8 cellular contexts compared by ENCODE assay signal in genomic region chr12:93442411-93443340, GRCh38. TPM values are rescaled to one million over a fixed set of nuclear protein-coding genes. Genes with fewer than 3 reads are reported as not detected.
DNase-seq lines count a peak whose midpoint lies in the region; ATAC-seq lines count a peak whose summit lies in the region.

No MANE protein-coding gene starts in this region.

- H3K4me1 ChIP-seq in stomach smooth muscle (ENCODE audit: control insufficient read depth, insufficient read depth, low read length): peaks cover 7% of the 10 kb centered on the region

- no peaks in the 10 kb centered on the region for H3K9me3 Mint-ChIP-seq in activated naive CD4-positive, alpha-beta T cell treated with anti-CD3 and anti-CD28 coated beads for 36 hours
- no peaks in the 10 kb centered on the region for H3K9me3 Mint-ChIP-seq in activated naive CD8-positive, alpha-beta T cell treated with anti-CD3 and anti-CD28 coated beads, Interleukin-2, amount 10 ng/mL, durations not matched to agents 7 days and 5 days

- H3K36me3 Mint-ChIP-seq in activated naive CD4-positive, alpha-beta T cell treated with anti-CD3 and anti-CD28 coated beads for 36 hours (ENCODE audit: low read depth): peaks cover 6% of the 10 kb centered on the region
- H3K36me3 Mint-ChIP-seq in activated naive CD8-positive, alpha-beta T cell treated with anti-CD3 and anti-CD28 coated beads, Interleukin-2, amount 10 ng/mL, durations not matched to agents 7 days and 5 days: no peaks in the 10 kb centered on the region

- H3K27me3 Mint-ChIP-seq in activated naive CD4-positive, alpha-beta T cell treated with anti-CD3 and anti-CD28 coated beads for 36 hours (ENCODE audit: low read depth): no peaks in the 10 kb centered on the region
- H3K27me3 Mint-ChIP-seq in activated naive CD8-positive, alpha-beta T cell treated with anti-CD3 and anti-CD28 coated beads, Interleukin-2, amount 10 ng/mL, durations not matched to agents 7 days and 5 days: no peaks in the 10 kb centered on the region

- H3K27ac Mint-ChIP-seq in activated naive CD4-positive, alpha-beta T cell treated with anti-CD3 and anti-CD28 coated beads for 36 hours: peak overlapping the region; percentile 94
- H3K27ac Mint-ChIP-seq in activated naive CD8-positive, alpha-beta T cell treated with anti-CD3 and anti-CD28 coated beads, Interleukin-2, amount 10 ng/mL, durations not matched to agents 7 days and 5 days: peak overlapping the region; percentile 96

- H3K4me3 ChIP-seq in iPS-18c (ENCODE audit: insufficient read depth, low read depth, low read length): peak overlapping the region; percentile 96
- H3K4me3 ChIP-seq in stomach smooth muscle (ENCODE audit: low read length in 2 of 2): peak overlapping the region; percentile 90 to 95

- ATAC-seq in activated naive CD8-positive, alpha-beta T cell treated with anti-CD3 and anti-CD28 coated beads, Interleukin-2, amount 10 ng/mL, durations not matched to agents 7 days and 5 days (ENCODE audit: low read depth): no peak
- ATAC-seq in GM19035 (IDR thresholded peaks at IDR 0.05; ENCODE audit: unreplicated experiment): no peak
- ATAC-seq in HG03442 (IDR thresholded peaks at IDR 0.05; ENCODE audit: unreplicated experiment): no peak

- intact Hi-C loops in activated naive CD4-positive, alpha-beta T cell treated with anti-CD3 and anti-CD28 coated beads for 36 hours (cut with micrococcal nuclease): loop anchor here (1.0 to 5.0 kb wide), 9 partner anchors 25 to 660 kb away; partner anchors contain the start of genes CRADD, EEA1, MRPL42 and NUDT4
- intact Hi-C loops in posterior vena cava (cut with DNase I): no loop called here

- H3K36me3 ChIP-seq in stomach smooth muscle (ENCODE audit: control insufficient read depth in 2 of 2, insufficient read depth in 2 of 2, low read length in 2 of 2): no peaks in the 10 kb centered on the region

- peak overlapping the region; percentile 95 for H3K4me3 Mint-ChIP-seq in activated naive CD4-positive, alpha-beta T cell treated with anti-CD3 and anti-CD28 coated beads for 36 hours
- H3K4me3 Mint-ChIP-seq in activated naive CD8-positive, alpha-beta T cell treated with anti-CD3 and anti-CD28 coated beads, Interleukin-2, amount 10 ng/mL, durations not matched to agents 7 days and 5 days: peak overlapping the region; percentile 88

- CTCF ChIA-PET in activated naive CD4-positive, alpha-beta T cell treated with anti-CD3 and anti-CD28 coated beads for 36 hours (lab: Charles Lee): interaction anchor here (0.6 to 1.6 kb wide), 4 partner anchors 25 to 354 kb away, joined by 3 to 5 read pairs (median 4); partner anchors contain the start of gene MRPL42

- peak overlapping the region; percentile 96 to 98 for H3K9ac ChIP-seq in stomach smooth muscle (ENCODE audit: low read length in 2 of 2)

- peak overlapping the region; percentile 90 for H3K27ac ChIP-seq in stomach smooth muscle (ENCODE audit: low read length)

- H3K4me1 Mint-ChIP-seq in activated naive CD4-positive, alpha-beta T cell treated with anti-CD3 and anti-CD28 coated beads for 36 hours (ENCODE audit: low read depth): peaks cover 46% of the 10 kb centered on the region
- peaks cover 37% of the 10 kb centered on the region for H3K4me1 Mint-ChIP-seq in activated naive CD8-positive, alpha-beta T cell treated with anti-CD3 and anti-CD28 coated beads, Interleukin-2, amount 10 ng/mL, durations not matched to agents 7 days and 5 days

- POLR2A ChIA-PET in activated naive CD8-positive, alpha-beta T cell treated with anti-CD3 and anti-CD28 coated beads, Interleukin-2, amount 10 ng/mL, durations not matched to agents 7 days and 5 days (lab: Charles Lee): interaction anchor here (1.0 to 2.2 kb wide), 4 partner anchors 25 to 659 kb away, joined by 3 to 10 read pairs (median 5); partner anchors contain the start of gene MRPL42

- H3K9me3 ChIP-seq in iPS-18c (ENCODE audit: control insufficient read depth, insufficient read depth, low read length) (peaks cover 2% of the 10 kb centered on the region), stomach smooth muscle (ENCODE audit: control insufficient read depth in 2 of 2, low read length in 2 of 2) (no peaks in the 10 kb centered on the region)

- DNase-seq in activated naive CD4-positive, alpha-beta T cell treated with anti-CD3 and anti-CD28 coated beads for 36 hours: no peak
- DNase-seq in activated naive CD4-positive, alpha-beta T cell treated with anti-CD3 and anti-CD28 coated beads, Interleukin-2, amount 50 U/mL, for 16 hours: no peak
- no peak for DNase-seq in activated naive CD8-positive, alpha-beta T cell treated with anti-CD3 and anti-CD28 coated beads, Interleukin-2, amount 10 ng/mL, durations not matched to agents 7 days and 5 days
- no peak for DNase-seq in posterior vena cava (ENCODE audit: low spot score)

- H3K27me3 ChIP-seq in stomach smooth muscle (ENCODE audit: control insufficient read depth in 1 of 2, insufficient read depth in 2 of 2, low read length in 2 of 2): no peaks in the 10 kb centered on the region

RNA-seq across cellular contexts. Expression of gene UBE2N, which starts 0.9 kb away (rescaled TPM):
- total RNA-seq in activated naive CD4-positive, alpha-beta T cell treated with anti-CD3 and anti-CD28 coated beads for 36 hours: 100 to 1,000 TPM; 143 TPM
- total RNA-seq in activated naive CD8-positive, alpha-beta T cell treated with anti-CD3 and anti-CD28 coated beads, Interleukin-2, amount 10 ng/mL, durations not matched to agents 7 days and 5 days: 100 to 1,000 TPM; 121 to 127 TPM
- total RNA-seq in posterior vena cava: 10 to 100 TPM; 78.3 to 90.8 TPM

RNA-seq across cellular contexts. Expression of gene MRPL42, which starts 24.6 kb away (rescaled TPM):
- total RNA-seq in activated naive CD4-positive, alpha-beta T cell treated with anti-CD3 and anti-CD28 coated beads for 36 hours: 10 to 100 TPM; 93.8 to 95.8 TPM
- total RNA-seq in activated naive CD8-positive, alpha-beta T cell treated with anti-CD3 and anti-CD28 coated beads, Interleukin-2, amount 10 ng/mL, durations not matched to agents 7 days and 5 days: 10 to 100 TPM; 47.4 to 50.2 TPM
- total RNA-seq in posterior vena cava: 10 to 100 TPM; 55.8 to 59.5 TPM
